In genomic region chr11:35859311-35859710, GRCh38 we compare ENCODE assay signal across 21 cellular contexts.
A peak's percentile ranks its signal among the peaks of the same experiment; 100 is the strongest.
DNase-seq lines count a peak whose midpoint lies in the region; ATAC-seq and TF ChIP-seq lines count a peak whose summit lies in the region.
"Had no signal": no experiment of that assay in that cellular context is flagged by ENCODE, and none has a peak within 500 bp of the region (broad histone marks: within the 10 kb centered on the region; RNA-seq: fewer than 3 reads in every experiment).

No MANE protein-coding gene starts in this region.

- intact Hi-C loops in A673 (cut with micrococcal nuclease; ENCODE audit: unreplicated experiment): no loop called here

- no peak overlapping the region for H3K4ac ChIP-seq in mesendoderm (ENCODE audit: low read depth, low read length)

- no peak overlapping the region for H4K8ac ChIP-seq in mesendoderm (ENCODE audit: low read depth, low read length)

- no peak overlapping the region for H3K18ac ChIP-seq in mesendoderm (ENCODE audit: low read length)

- H3K79me2 ChIP-seq in mesendoderm (ENCODE audit: control insufficient read depth, insufficient read depth, low read length): no peaks in the 10 kb centered on the region

- POLR2A ChIA-PET in A673 (lab: Charles Lee; ENCODE audit: low non-redundant PET): no interaction called here

- no peak overlapping the region for H2BK15ac ChIP-seq in mesendoderm (replicated peaks; ENCODE audit: low read depth)

- no peak overlapping the region for H3K27ac ChIP-seq in A673 (ENCODE audit: low read depth, low read length, poor library complexity, severe bottlenecking)
- no peak overlapping the region for H3K27ac ChIP-seq in mesendoderm (ENCODE audit: low read depth, low read length)
- H3K27ac ChIP-seq: HL-60 had no signal

- no CpG with 5 or more reads among the region's 2 CpGs for WGBS in mesendoderm (ENCODE audit: extremely low coverage, insufficient coverage, low lambda C conversion rate)

- no peak for TF ChIP-seq CTCF in A673 (conservative IDR thresholded peaks at IDR 0.05; ENCODE audit: low read depth, low read length)

- no peak overlapping the region for H3K23ac ChIP-seq in mesendoderm (ENCODE audit: low read length)

- BruUV-seq in A673 (replicated peaks; lab: Mats Ljungman, UMichigan): no TSS peak

- no peak overlapping the region for H4K5ac ChIP-seq in mesendoderm (ENCODE audit: low read length)

- no peak overlapping the region for H3K9ac ChIP-seq in mesendoderm (ENCODE audit: low read length)

- H3K36me3 ChIP-seq in A673 (ENCODE audit: insufficient read depth, low read length, poor library complexity, severe bottlenecking) (no peaks in the 10 kb centered on the region), mesendoderm (ENCODE audit: control insufficient read depth, insufficient read depth, low read length) (no peaks in the 10 kb centered on the region)
- H3K36me3 ChIP-seq: BE2C, MG63 had no signal

- peak; percentile 25 for DNase-seq in A673 (ENCODE audit: low spot score)
- DNase-seq in OCI-M1 (lab: John Stamatoyannopoulos, UW): peak; percentile 15
- DNase-seq in dermis blood vessel endothelial cell: peak; percentile 4
- peak; percentile 6 for DNase-seq in mesendoderm
- DNase-seq in NCI-H345 (lab: John Stamatoyannopoulos, UW): no peak
- no peak for DNase-seq in NCI-H2029 treated with DMSO at 0.1 percent for 48 hours (lab: John Stamatoyannopoulos, UW)
- DNase-seq: BE2C; CD4-positive, CD25-positive, alpha-beta regulatory T cell; COR-L47; DMS 273 treated with DMSO at 0.1 percent for 48 hours; DND-41; H7; MG63; NCI-H1092; NCI-H1694; NCI-H510A treated with DMSO at 0.1 percent for 48 hours; NCI-H774; RPMI8226; SIG-M5 had no signal

- no peaks in the 10 kb centered on the region for H3K4me1 ChIP-seq in A673 (ENCODE audit: insufficient read depth, low read length, poor library complexity, severe bottlenecking)
- H3K4me1 ChIP-seq in mesendoderm (ENCODE audit: control insufficient read depth, low read depth, low read length): no peaks in the 10 kb centered on the region
- H3K4me1 ChIP-seq: BE2C had no signal

- H3K27me3 ChIP-seq in A673 (replicated peaks; ENCODE audit: insufficient read depth, low read depth, low read length, poor library complexity): no peaks in the 10 kb centered on the region
- no peaks in the 10 kb centered on the region for H3K27me3 ChIP-seq in mesendoderm (ENCODE audit: insufficient read depth, low read length, poor library complexity)
- H3K27me3 ChIP-seq: BE2C had no signal

- H2AK5ac ChIP-seq in mesendoderm (ENCODE audit: low read length): no peak overlapping the region

- no peak overlapping the region for H3K56ac ChIP-seq in mesendoderm (ENCODE audit: low read length)

- CTCF ChIA-PET in A673 (lab: Charles Lee): no interaction called here

- H3K4me3 ChIP-seq in A673 (ENCODE audit: low read depth, low read length, poor library complexity, severe bottlenecking) (no peak overlapping the region), mesendoderm (ENCODE audit: low read length) (no peak overlapping the region)
- H3K4me3 ChIP-seq: MG63 had no signal

- H2BK5ac ChIP-seq in mesendoderm (ENCODE audit: low read length): no peak overlapping the region

- no peaks in the 10 kb centered on the region for H3K9me3 ChIP-seq in A673 (ENCODE audit: low read depth, low read length, poor library complexity, severe bottlenecking)
- H3K9me3 ChIP-seq: BE2C, MG63 had no signal

- no peak overlapping the region for H3K4me2 ChIP-seq in mesendoderm (ENCODE audit: low read length)

- no peak for ATAC-seq in GM21447 (IDR thresholded peaks at IDR 0.05; ENCODE audit: unreplicated experiment)

- no peaks in the 10 kb centered on the region for H3K79me1 ChIP-seq in mesendoderm (ENCODE audit: low read length)

- H2BK120ac ChIP-seq in mesendoderm (ENCODE audit: low read depth, low read length): no peak overlapping the region

Comparison
In these comparisons a context has a peak if more than half of its experiments do, and no peak if none do; other contexts are left out.
1. DNase-seq: peak in A673 (single experiment), OCI-M1 (single experiment), dermis blood vessel endothelial cell (single experiment) and mesendoderm (single experiment); none in NCI-H345 (single experiment) and NCI-H2029 treated with DMSO at 0.1 percent for 48 hours (single experiment).